23 cellular contexts compared by ENCODE assay signal in genomic region chr10:83612746-83613145, GRCh38.
"Had no signal": no experiment of that assay in that cellular context is flagged by ENCODE, and none has a peak within 500 bp of the region (broad histone marks: within the 10 kb centered on the region; RNA-seq: fewer than 3 reads in every experiment).

No MANE protein-coding gene starts in this region.

- H3K27ac Mint-ChIP-seq: activated B cell treated with CpG ODN at 0.5 μM for 24 hours; activated CD4-positive, alpha-beta memory T cell treated with anti-CD3 and anti-CD28 coated beads for 36 hours; activated CD4-positive, alpha-beta T cell treated with anti-CD3 and anti-CD28 coated beads, Interleukin-2, amount 10 ng/mL, durations not matched to agents 24 days and 14 days; activated naive CD4-positive, alpha-beta T cell treated with anti-CD3 and anti-CD28 coated beads for 36 hours; activated naive CD8-positive, alpha-beta T cell; T-helper 17 cell had no signal

- H3K27ac ChIP-seq: PC-9 had no signal

- H2AFZ ChIP-seq: PC-9 had no signal

- H3K4me1 Mint-ChIP-seq: activated B cell treated with CpG ODN at 0.5 μM for 24 hours; activated CD4-positive, alpha-beta T cell treated with anti-CD3 and anti-CD28 coated beads, Interleukin-2, amount 10 ng/mL, durations not matched to agents 24 days and 14 days; central memory CD8-positive, alpha-beta T cell; T-helper 17 cell had no signal

- H3K4me3 ChIP-seq: PC-9 had no signal

- H3K4me3 Mint-ChIP-seq: activated B cell treated with CpG ODN at 0.5 μM for 24 hours; activated CD4-positive, alpha-beta memory T cell treated with anti-CD3 and anti-CD28 coated beads for 36 hours; activated CD4-positive, alpha-beta T cell treated with anti-CD3 and anti-CD28 coated beads, Interleukin-2, amount 10 ng/mL, durations not matched to agents 24 days and 14 days; activated naive CD4-positive, alpha-beta T cell treated with anti-CD3 and anti-CD28 coated beads for 36 hours; activated naive CD8-positive, alpha-beta T cell; activated T-cell treated with anti-CD3 and anti-CD28 coated beads, Interleukin-2, amount 50 U/mL, for 4 hours; central memory CD8-positive, alpha-beta T cell; T-helper 17 cell had no signal

- DNase-seq: activated B cell treated with CpG ODN at 0.5 μM for 24 hours; activated CD4-positive, alpha-beta memory T cell treated with anti-CD3 and anti-CD28 coated beads for 36 hours; activated CD4-positive, alpha-beta T cell treated with anti-CD3 and anti-CD28 coated beads for 1 hour; activated CD4-positive, alpha-beta T cell treated with anti-CD3 and anti-CD28 coated beads, Interleukin-2, amount 10 ng/mL, durations not matched to agents 24 days and 14 days; activated CD8-positive, alpha-beta memory T cell treated with anti-CD3 and anti-CD28 coated beads for 24 hours; activated effector memory CD4-positive, alpha-beta T cell treated with anti-CD3 and anti-CD28 coated beads, Interleukin-2, amount 50 U/mL, for 16 hours; activated naive CD4-positive, alpha-beta T cell treated with anti-CD3 and anti-CD28 coated beads for 36 hours; activated T-cell treated with anti-CD3 and anti-CD28 coated beads, Interleukin-2, amount 50 U/mL, for 4 hours; amygdala; Kasumi-1; KBM-7; NCI-H1048; NCI-H1417; NCI-H1930; NCI-H345; NCI-H510A; NCI-H69; PC-9; SHP77 treated with DMSO at 0.1 percent for 48 hours; T-helper 17 cell; T-helper 9 cell had no signal

- H3K27me3 Mint-ChIP-seq: activated B cell treated with CpG ODN at 0.5 μM for 24 hours; activated CD4-positive, alpha-beta memory T cell treated with anti-CD3 and anti-CD28 coated beads for 36 hours; activated CD4-positive, alpha-beta T cell treated with anti-CD3 and anti-CD28 coated beads, Interleukin-2, amount 10 ng/mL, durations not matched to agents 24 days and 14 days; activated naive CD8-positive, alpha-beta T cell; central memory CD8-positive, alpha-beta T cell; T-helper 17 cell had no signal

- H3K9me3 Mint-ChIP-seq: activated B cell treated with CpG ODN at 0.5 μM for 24 hours; activated CD4-positive, alpha-beta T cell treated with anti-CD3 and anti-CD28 coated beads, Interleukin-2, amount 10 ng/mL, durations not matched to agents 24 days and 14 days; activated T-cell treated with anti-CD3 and anti-CD28 coated beads, Interleukin-2, amount 50 U/mL, for 4 hours; central memory CD8-positive, alpha-beta T cell had no signal

- H3K36me3 Mint-ChIP-seq: activated CD4-positive, alpha-beta memory T cell treated with anti-CD3 and anti-CD28 coated beads for 36 hours; activated naive CD8-positive, alpha-beta T cell had no signal
